In the genomic region with DNA sequence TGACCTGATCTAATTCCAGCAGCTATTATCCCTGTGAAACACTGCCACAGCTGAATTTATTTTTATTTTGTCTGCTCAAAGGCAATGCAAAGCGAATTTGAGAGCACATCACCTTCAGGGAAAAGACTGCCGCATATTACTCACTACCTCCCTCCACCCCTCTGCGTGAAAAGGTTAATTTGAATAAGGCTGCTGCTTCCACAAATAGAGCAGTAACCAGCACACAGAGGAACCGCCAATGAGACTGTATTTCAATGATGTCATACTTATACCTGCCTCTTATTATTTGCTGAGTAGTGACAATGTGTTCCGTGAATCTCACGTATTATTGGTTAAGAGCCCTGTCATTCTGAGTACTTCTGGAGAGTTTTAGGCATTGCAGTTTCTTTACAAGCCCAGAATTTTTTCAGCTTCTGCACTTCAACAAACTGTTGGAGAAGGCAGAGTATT, we compare ENCODE assay signal across 8 cellular contexts.
A peak's percentile ranks its signal among the peaks of the same experiment; 100 is the strongest.
DNase-seq lines count a peak whose midpoint lies in the region; ATAC-seq, FAIRE-seq and TF ChIP-seq lines count a peak whose summit lies in the region.

No MANE protein-coding gene starts in this region.

- DNase-seq in EH (ENCODE audit: low read depth) (peak; percentile 76), SHP77 (lab: John Stamatoyannopoulos, UW) (peak; percentile 85 to 92), T47D (ENCODE audit: low read depth in 1 of 2, low spot score in 1 of 2) (peak; percentile 5 to 93), keratinocyte (ENCODE audit: low read depth, low spot score) (no peak), cortex of kidney (lab: John Stamatoyannopoulos, UW) (no peak)

- peak; percentile 90 for FAIRE-seq in keratinocyte (lab: Jason Lieb, UNC)

- H2AFZ ChIP-seq in keratinocyte (ENCODE audit: control insufficient read depth, low read length): peak overlapping the region; percentile 37

- peaks cover 57% of the 10 kb centered on the region for H3K4me1 Mint-ChIP-seq in stimulated activated naive CD8-positive, alpha-beta T cell treated with anti-CD3 and anti-CD28 coated beads, Interleukin-15, Interleukin-2, amounts not matched to agents 100 ng/mL and 50 ng/mL, for 24 hours (ENCODE audit: low read depth)

- no peaks in the 10 kb centered on the region for H4K20me1 ChIP-seq in keratinocyte (ENCODE audit: control insufficient read depth, extremely low read depth, insufficient read depth, low read length)

- H3K4me1 ChIP-seq in HUES64 (ENCODE audit: insufficient read depth, low read length): peaks cover 42% of the 10 kb centered on the region
- peaks cover 22% of the 10 kb centered on the region for H3K4me1 ChIP-seq in keratinocyte (ENCODE audit: control insufficient read depth, extremely low read depth, insufficient read depth, low read length)

- no peaks in the 10 kb centered on the region for H3K36me3 Mint-ChIP-seq in stimulated activated naive CD8-positive, alpha-beta T cell treated with anti-CD3 and anti-CD28 coated beads, Interleukin-15, Interleukin-2, amounts not matched to agents 100 ng/mL and 50 ng/mL, for 24 hours (ENCODE audit: low read depth)

- H3K4me3 Mint-ChIP-seq in stimulated activated naive CD8-positive, alpha-beta T cell treated with anti-CD3 and anti-CD28 coated beads, Interleukin-15, Interleukin-2, amounts not matched to agents 100 ng/mL and 50 ng/mL, for 24 hours: peak overlapping the region; percentile 55

- dilution Hi-C loops in keratinocyte (cut with MboI; ENCODE audit: extremely low pct_ligation_motif_present, low sequenced_read_pairs): no loop called here

- H3K79me2 ChIP-seq in keratinocyte (ENCODE audit: control insufficient read depth, insufficient read depth, low read length): no peaks in the 10 kb centered on the region

- in situ Hi-C loops in T47D (cut with HindIII; ENCODE audit: low pct_unique_long_range_greater_than_20kb, low sequenced_read_pairs): no loop called here

- 42% methylated on average over 6 of the region's 6 CpGs for WGBS in HUES64

- H3K4me3 ChIP-seq in HUES64 (ENCODE audit: low read length): 0 out of 2 replicates have a peak overlapping the region, but pooled peaks have one; percentile 11
- peak overlapping the region in 2 of 3 experiments; percentile 32 to 43 for H3K4me3 ChIP-seq in keratinocyte (ENCODE audit: control insufficient read depth in 2 of 3, extremely low read depth in 1 of 3, insufficient read depth in 2 of 3, low read depth in 1 of 3, low read length in 3 of 3)

- no peak overlapping the region for H3K9ac ChIP-seq in HUES64 (ENCODE audit: low read depth, low read length)
- H3K9ac ChIP-seq in keratinocyte (ENCODE audit: control insufficient read depth, extremely low read depth, insufficient read depth, low read length): peak overlapping the region; percentile 22

- no peaks in the 10 kb centered on the region for H3K9me3 ChIP-seq in HUES64 (ENCODE audit: insufficient read depth, low read depth, low read length)
- no peaks in the 10 kb centered on the region for H3K9me3 ChIP-seq in keratinocyte (ENCODE audit: control insufficient read depth, low read depth, low read length)

- H3K27ac ChIP-seq in HUES64 (ENCODE audit: low read depth, low read length) (no peak overlapping the region), keratinocyte (ENCODE audit: control insufficient read depth, insufficient read depth, low read length) (no peak overlapping the region)

- peak; percentile 50 for ATAC-seq in GM21529 (IDR thresholded peaks at IDR 0.05; ENCODE audit: unreplicated experiment)

- H3K27me3 ChIP-seq in HUES64 (ENCODE audit: insufficient read depth, low read length) (no peaks in the 10 kb centered on the region), keratinocyte (ENCODE audit: control insufficient read depth, extremely low read depth, insufficient read depth, low read length) (no peaks in the 10 kb centered on the region)

- H3K27me3 Mint-ChIP-seq in stimulated activated naive CD8-positive, alpha-beta T cell treated with anti-CD3 and anti-CD28 coated beads, Interleukin-15, Interleukin-2, amounts not matched to agents 100 ng/mL and 50 ng/mL, for 24 hours: no peaks in the 10 kb centered on the region

- peak overlapping the region; percentile 38 for H3K27ac Mint-ChIP-seq in stimulated activated naive CD8-positive, alpha-beta T cell treated with anti-CD3 and anti-CD28 coated beads, Interleukin-15, Interleukin-2, amounts not matched to agents 100 ng/mL and 50 ng/mL, for 24 hours

- H3K9me3 Mint-ChIP-seq in stimulated activated naive CD8-positive, alpha-beta T cell treated with anti-CD3 and anti-CD28 coated beads, Interleukin-15, Interleukin-2, amounts not matched to agents 100 ng/mL and 50 ng/mL, for 24 hours: no peaks in the 10 kb centered on the region

- no peak for TF ChIP-seq CTCF in keratinocyte (optimal IDR thresholded peaks at IDR 0.05 in 1 of 3, IDR thresholded peaks at IDR 0.05 in 1 of 3, conservative IDR thresholded peaks at IDR 0.05 in 1 of 3; ENCODE audit: extremely low read depth in 1 of 3, insufficient read depth in 2 of 3, low read length in 3 of 3)

- H3K36me3 ChIP-seq in HUES64 (ENCODE audit: insufficient read depth, low read length): no peaks in the 10 kb centered on the region
- no peaks in the 10 kb centered on the region for H3K36me3 ChIP-seq in keratinocyte (ENCODE audit: control insufficient read depth in 2 of 2, extremely low read depth in 1 of 2, insufficient read depth in 2 of 2, low read length in 2 of 2)

- peak overlapping the region; percentile 78 for H3K4me2 ChIP-seq in keratinocyte (ENCODE audit: control insufficient read depth, extremely low read depth, insufficient read depth, low read depth, low read length)

- H3K9me1 ChIP-seq in keratinocyte (ENCODE audit: control insufficient read depth, extremely low read depth, insufficient read depth, low read length): no peaks in the 10 kb centered on the region

Comparison
In these comparisons a context has a peak if more than half of its experiments do, and no peak if none do; other contexts are left out.
1. DNase-seq: peak in EH (single experiment), SHP77 (2 of 2) and T47D (2 of 2); none in keratinocyte (single experiment) and cortex of kidney (single experiment).